10 cellular contexts compared by ENCODE assay signal in genomic region chrX:40009462-40009851, GRCh38.
DNase-seq lines count a peak whose midpoint lies in the region; ATAC-seq and TF ChIP-seq lines count a peak whose summit lies in the region.
"Had no signal": no experiment of that assay in that cellular context is flagged by ENCODE, and none has a peak within 500 bp of the region (broad histone marks: within the 10 kb centered on the region; RNA-seq: fewer than 3 reads in every experiment).

No MANE protein-coding gene starts in this region.

- DNase-seq in heart left ventricle (no peak), right atrium auricular region (ENCODE audit: low spot score) (no peak), memory B cell (ENCODE audit: low spot score in 2 of 2) (no peak), upper lobe of left lung (peak in 1 of 2 donors; percentile 49), cerebellar cortex (ENCODE audit: low spot score) (no peak)
- DNase-seq in activated T-helper 1 cell treated with anti-CD3 and anti-CD28 coated beads, Interleukin-12 subunit alpha, Interleukin-12 subunit beta, Interleukin-2, Interleukin-4 antibody, amounts not matched to agents 30 ng/mL and 10 ng/mL and 1 ng/mL, durations not matched to agents 14 hours and 24 hours and 36 hours (ENCODE audit: low spot score), result no peak
- DNase-seq: CD4-positive, CD25-positive, alpha-beta regulatory T cell; PC-3 had no signal

- TF ChIP-seq POLR2A in heart left ventricle (IDR thresholded peaks at IDR 0.05) (no peak), upper lobe of left lung (IDR thresholded peaks at IDR 0.05) (no peak)

- peaks cover 20% of the 10 kb centered on the region for H3K27me3 Mint-ChIP-seq in activated T-helper 1 cell treated with anti-CD3 and anti-CD28 coated beads, Interleukin-12 subunit alpha, Interleukin-12 subunit beta, Interleukin-2, Interleukin-4 antibody, amounts not matched to agents 30 ng/mL and 10 ng/mL and 1 ng/mL, durations not matched to agents 14 hours and 24 hours and 36 hours (ENCODE audit: insufficient read depth)
- peaks cover 11% of the 10 kb centered on the region for H3K27me3 Mint-ChIP-seq in memory B cell

- H3K4me1 Mint-ChIP-seq in activated T-helper 1 cell treated with anti-CD3 and anti-CD28 coated beads, Interleukin-12 subunit alpha, Interleukin-12 subunit beta, Interleukin-2, Interleukin-4 antibody, amounts not matched to agents 30 ng/mL and 10 ng/mL and 1 ng/mL, durations not matched to agents 14 hours and 24 hours and 36 hours (ENCODE audit: low read depth), result peaks cover 11% of the 10 kb centered on the region
- peaks cover 22% of the 10 kb centered on the region for H3K4me1 Mint-ChIP-seq in memory B cell

- peaks cover 0 to 91% (median 0%) of the 10 kb centered on the region in 9 donors for H3K27me3 ChIP-seq in heart left ventricle
- H3K27me3 ChIP-seq in right atrium auricular region, result peaks cover 4 to 9% of the 10 kb centered on the region in 2 donors
- peaks cover 0 to 74% (median 0%) of the 10 kb centered on the region in 4 donors for H3K27me3 ChIP-seq in upper lobe of left lung

- H3K9me3 ChIP-seq in heart left ventricle, result no peaks in the 10 kb centered on the region
- no peaks in the 10 kb centered on the region for H3K9me3 ChIP-seq in right atrium auricular region
- no peaks in the 10 kb centered on the region for H3K9me3 ChIP-seq in upper lobe of left lung

- TF ChIP-seq CTCF in heart left ventricle (IDR thresholded peaks at IDR 0.05) (no peak), right atrium auricular region (IDR thresholded peaks at IDR 0.05) (no peak), upper lobe of left lung (IDR thresholded peaks at IDR 0.05) (no peak)

- intact Hi-C loops in heart left ventricle (cut with DNase I), result loop anchor here in 3 of 10 donors (10.0 kb wide), 3 partner anchors 75 to 185 kb away; no protein-coding TSS in a partner anchor
- intact Hi-C loops in activated T-helper 1 cell treated with anti-CD3 and anti-CD28 coated beads, Interleukin-12 subunit alpha, Interleukin-12 subunit beta, Interleukin-2, Interleukin-4 antibody, amounts not matched to agents 30 ng/mL and 10 ng/mL and 1 ng/mL, durations not matched to agents 14 hours and 24 hours and 36 hours (cut with micrococcal nuclease), result loop anchor here (2.0 to 5.0 kb wide), 2 partner anchors 107 to 235 kb away; no protein-coding TSS in a partner anchor

- H3K4me3 ChIP-seq in heart left ventricle (peak overlapping the region in 10 of 12 donors; percentile 8 to 44 (median 28)), right atrium auricular region (peak overlapping the region in 1 of 2 donors; percentile 36), upper lobe of left lung (peak overlapping the region in 3 of 4 donors; percentile 5 to 32 (median 28))

- no peak for TF ChIP-seq EP300 in upper lobe of left lung (IDR thresholded peaks at IDR 0.05)

- H3K4me1 ChIP-seq in heart left ventricle (peaks cover 0 to 73% (median 18%) of the 10 kb centered on the region in 12 donors), right atrium auricular region (peaks cover 0 to 63% of the 10 kb centered on the region in 2 donors), upper lobe of left lung (peaks cover 33 to 78% (median 38%) of the 10 kb centered on the region in 4 donors)

- no peak for ATAC-seq in heart left ventricle
- no peak for ATAC-seq in memory B cell (ENCODE audit: low read depth)
- no peak for ATAC-seq in upper lobe of left lung (ENCODE audit: low FRiP score in 2 of 2)
- ATAC-seq in HG03045 (IDR thresholded peaks at IDR 0.05; ENCODE audit: unreplicated experiment), result no peak
- no peak for ATAC-seq in GM21381 (IDR thresholded peaks at IDR 0.05; ENCODE audit: unreplicated experiment)
- ATAC-seq: PC-3 had no signal

- H3K9me3 Mint-ChIP-seq in activated T-helper 1 cell treated with anti-CD3 and anti-CD28 coated beads, Interleukin-12 subunit alpha, Interleukin-12 subunit beta, Interleukin-2, Interleukin-4 antibody, amounts not matched to agents 30 ng/mL and 10 ng/mL and 1 ng/mL, durations not matched to agents 14 hours and 24 hours and 36 hours, result no peaks in the 10 kb centered on the region
- no peaks in the 10 kb centered on the region for H3K9me3 Mint-ChIP-seq in memory B cell

- no peak overlapping the region for H3K27ac Mint-ChIP-seq in activated T-helper 1 cell treated with anti-CD3 and anti-CD28 coated beads, Interleukin-12 subunit alpha, Interleukin-12 subunit beta, Interleukin-2, Interleukin-4 antibody, amounts not matched to agents 30 ng/mL and 10 ng/mL and 1 ng/mL, durations not matched to agents 14 hours and 24 hours and 36 hours
- no peak overlapping the region for H3K27ac Mint-ChIP-seq in memory B cell

- H3K27ac ChIP-seq in heart left ventricle (peak overlapping the region in 2 of 12 donors; percentile 41 to 48), right atrium auricular region (peak overlapping the region in 1 of 2 donors; percentile 27), upper lobe of left lung (peak overlapping the region in 1 of 4 donors; percentile 1)

- H3K36me3 ChIP-seq in heart left ventricle, result no peaks in the 10 kb centered on the region
- H3K36me3 ChIP-seq in right atrium auricular region, result no peaks in the 10 kb centered on the region
- no peaks in the 10 kb centered on the region for H3K36me3 ChIP-seq in upper lobe of left lung

- peak overlapping the region; percentile 66 for H3K4me3 Mint-ChIP-seq in activated T-helper 1 cell treated with anti-CD3 and anti-CD28 coated beads, Interleukin-12 subunit alpha, Interleukin-12 subunit beta, Interleukin-2, Interleukin-4 antibody, amounts not matched to agents 30 ng/mL and 10 ng/mL and 1 ng/mL, durations not matched to agents 14 hours and 24 hours and 36 hours
- peak overlapping the region; percentile 8 for H3K4me3 Mint-ChIP-seq in memory B cell

- H3K36me3 Mint-ChIP-seq in activated T-helper 1 cell treated with anti-CD3 and anti-CD28 coated beads, Interleukin-12 subunit alpha, Interleukin-12 subunit beta, Interleukin-2, Interleukin-4 antibody, amounts not matched to agents 30 ng/mL and 10 ng/mL and 1 ng/mL, durations not matched to agents 14 hours and 24 hours and 36 hours (ENCODE audit: low read depth), result no peaks in the 10 kb centered on the region
- no peaks in the 10 kb centered on the region for H3K36me3 Mint-ChIP-seq in memory B cell
- H3K36me3 Mint-ChIP-seq: CD4-positive, CD25-positive, alpha-beta regulatory T cell had no signal

- 13 to 33% (median 25%) methylated on average over 21 to 35 of the region's 35 CpGs for WGBS in heart left ventricle, 4 donors
- 24 to 53% methylated on average over 7 to 34 of the region's 35 CpGs for WGBS in upper lobe of left lung, 2 donors
